Comparison of ENCODE assay signal across 14 cellular contexts in the genomic region with DNA sequence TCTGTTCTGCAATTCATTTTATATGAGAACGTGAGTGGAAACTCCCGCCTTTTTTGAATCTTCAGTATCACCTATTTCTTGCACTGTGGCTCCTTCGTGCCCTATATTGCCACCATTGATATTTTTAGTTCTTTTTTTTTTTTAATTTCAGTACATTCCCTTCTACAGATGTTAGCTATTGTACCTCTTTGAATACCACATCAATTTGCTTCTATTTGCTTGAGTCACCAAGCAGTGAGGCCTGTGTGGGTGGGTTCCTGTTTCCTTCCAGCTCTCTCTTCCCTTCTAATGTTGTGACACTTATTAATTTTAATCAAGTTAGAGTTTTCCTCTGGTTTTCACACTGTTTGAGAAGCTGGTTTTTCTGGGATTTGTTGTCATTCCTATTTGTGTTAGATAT. TPM values are rescaled to one million over a fixed set of nuclear protein-coding genes. Genes with fewer than 3 reads are reported as not detected.
DNase-seq lines count a peak whose midpoint lies in the region; ATAC-seq, FAIRE-seq and TF ChIP-seq lines count a peak whose summit lies in the region.
"Had no signal": no experiment of that assay in that cellular context is flagged by ENCODE, and none has a peak within 500 bp of the region (broad histone marks: within the 10 kb centered on the region; RNA-seq: fewer than 3 reads in every experiment).

No MANE protein-coding gene starts in this region.

- H3K79me2 ChIP-seq in astrocyte (ENCODE audit: insufficient read depth, low read length): peaks cover 5% of the 10 kb centered on the region

- no peaks in the 10 kb centered on the region for H3K27me3 Mint-ChIP-seq in astrocyte (ENCODE audit: low read depth, unreplicated experiment)

- POLR2A ChIA-PET in HEK293 (lab: Yijun Ruan, JAX): no interaction called here

- no peak overlapping the region for H2AFZ ChIP-seq in astrocyte (ENCODE audit: low read depth, low read length)

- H3K9me3 ChIP-seq in HEK293 (ENCODE audit: control insufficient read depth, insufficient read depth, low read depth, low read length): no peaks in the 10 kb centered on the region
- no peaks in the 10 kb centered on the region for H3K9me3 ChIP-seq in astrocyte (ENCODE audit: insufficient read depth, low read depth, low read length)
- H3K9me3 ChIP-seq: gastrocnemius medialis had no signal

- H3K4me1 Mint-ChIP-seq in astrocyte (ENCODE audit: low read depth, unreplicated experiment): peaks cover 18% of the 10 kb centered on the region

- CTCF ChIA-PET in HEK293 (lab: Yijun Ruan, JAX): interaction anchor here (0.8 to 1.3 kb wide), 3 partner anchors 9 to 148 kb away, joined by 3 to 4 read pairs (median 3); no protein-coding TSS in a partner anchor

- H4K20me1 ChIP-seq in astrocyte (ENCODE audit: insufficient read depth, low read length): peaks cover 14% of the 10 kb centered on the region

- no peaks in the 10 kb centered on the region for H3K9me3 Mint-ChIP-seq in activated naive CD4-positive, alpha-beta T cell treated with anti-CD3 and anti-CD28 coated beads, Interleukin-2, amount 50 U/mL, for 72 hours
- H3K9me3 Mint-ChIP-seq in astrocyte (ENCODE audit: unreplicated experiment): no peaks in the 10 kb centered on the region
- H3K9me3 Mint-ChIP-seq: T-helper 1 cell treated with Interleukin-12 subunit alpha and Interleukin-12 subunit beta and Interleukin-4 antibody, amounts not matched to agents 30 μg/mL and 1 μg/mL, for 36 hours had no signal

- FAIRE-seq in astrocyte (lab: Jason Lieb, UNC): no peak

- DNase-seq in activated naive CD4-positive, alpha-beta T cell treated with anti-CD3 and anti-CD28 coated beads, Interleukin-2, amount 50 U/mL, for 72 hours (ENCODE audit: low spot score in 2 of 2): no peak
- no peak for DNase-seq in activated naive CD4-positive, alpha-beta T cell (lab: John Stamatoyannopoulos, UW)
- DNase-seq in astrocyte (ENCODE audit: low read depth) (peak; percentile 46), NCI-H1417 (lab: John Stamatoyannopoulos, UW) (no peak), retina (no peak), NCI-H128 (lab: John Stamatoyannopoulos, UW; ENCODE audit: unreplicated experiment) (no peak)
- DNase-seq in stimulated activated naive CD8-positive, alpha-beta T cell treated with anti-CD3 and anti-CD28 coated beads, Interleukin-15, Interleukin-2, amounts not matched to agents 100 U/mL and 50 U/mL, for 24 hours: peak; percentile 31
- DNase-seq: cerebellar nuclear complex, gastrocnemius medialis, left colon, NCI-H2081 had no signal

- ATAC-seq in activated naive CD4-positive, alpha-beta T cell treated with anti-CD3 and anti-CD28 coated beads, Interleukin-2, amount 50 U/mL, for 72 hours: peak; percentile 46 to 72
- peak; percentile 75 for ATAC-seq in stimulated activated naive CD8-positive, alpha-beta T cell treated with anti-CD3 and anti-CD28 coated beads, Interleukin-15, Interleukin-2, amounts not matched to agents 100 U/mL and 50 U/mL, for 24 hours
- ATAC-seq: gastrocnemius medialis, left colon had no signal

- H3K27ac Mint-ChIP-seq in activated naive CD4-positive, alpha-beta T cell treated with anti-CD3 and anti-CD28 coated beads, Interleukin-2, amount 50 U/mL, for 72 hours: peak overlapping the region; percentile 53 to 88
- H3K27ac Mint-ChIP-seq in astrocyte (ENCODE audit: unreplicated experiment): no peak overlapping the region
- H3K27ac Mint-ChIP-seq: T-helper 1 cell treated with Interleukin-12 subunit alpha and Interleukin-12 subunit beta and Interleukin-4 antibody, amounts not matched to agents 30 μg/mL and 1 μg/mL, for 36 hours had no signal

- peak overlapping the region; percentile 50 for H3K4me2 ChIP-seq in astrocyte (ENCODE audit: low read length)

- H3K4me3 ChIP-seq in HEK293 (ENCODE audit: low read depth, low read length) (no peak overlapping the region), astrocyte (ENCODE audit: insufficient read depth, low read depth, low read length) (no peak overlapping the region)
- H3K4me3 ChIP-seq: gastrocnemius medialis had no signal

- H3K4me1 ChIP-seq in HEK293 (ENCODE audit: control insufficient read depth, insufficient read depth, low read length) (no peaks in the 10 kb centered on the region), astrocyte (ENCODE audit: insufficient read depth, low read length) (peaks cover 8% of the 10 kb centered on the region)
- H3K4me1 ChIP-seq: gastrocnemius medialis had no signal

- no peaks in the 10 kb centered on the region for H3K27me3 ChIP-seq in astrocyte (ENCODE audit: insufficient read depth, low read length)
- H3K27me3 ChIP-seq: gastrocnemius medialis had no signal

- H3K36me3 Mint-ChIP-seq in activated naive CD4-positive, alpha-beta T cell treated with anti-CD3 and anti-CD28 coated beads, Interleukin-2, amount 50 U/mL, for 72 hours: peaks cover 5 to 7% of the 10 kb centered on the region in 2 donors
- H3K36me3 Mint-ChIP-seq in astrocyte (ENCODE audit: low read depth, unreplicated experiment): peaks cover 3% of the 10 kb centered on the region

- H3K4me3 Mint-ChIP-seq in astrocyte (ENCODE audit: unreplicated experiment): no peak overlapping the region
- H3K4me3 Mint-ChIP-seq: T-helper 1 cell treated with Interleukin-12 subunit alpha and Interleukin-12 subunit beta and Interleukin-4 antibody, amounts not matched to agents 30 μg/mL and 1 μg/mL, for 36 hours had no signal

- TF ChIP-seq CTCF in HEK293 (tag by site-specific recombination; IDR thresholded peaks at IDR 0.05): no peak
- no peak for TF ChIP-seq CTCF in astrocyte (IDR thresholded peaks at IDR 0.05; ENCODE audit: insufficient read depth, low read depth, low read length)

- H3K27ac ChIP-seq in HEK293 (ENCODE audit: extremely low read depth, low read depth, low read length): no peak overlapping the region
- no peak overlapping the region for H3K27ac ChIP-seq in astrocyte (ENCODE audit: low read depth, low read length)
- H3K27ac ChIP-seq: C4-2B, gastrocnemius medialis had no signal

- no peak overlapping the region for H3K9ac ChIP-seq in astrocyte (ENCODE audit: low read length)

- H3K36me3 ChIP-seq in HEK293 (ENCODE audit: control insufficient read depth in 2 of 2, insufficient read depth in 1 of 2, low read length in 2 of 2): peaks cover 3 to 42% of the 10 kb centered on the region in 2 experiments; a peak in 2 of 3 replicates
- peaks cover 6% of the 10 kb centered on the region for H3K36me3 ChIP-seq in astrocyte (ENCODE audit: insufficient read depth, low read length)

TF ChIP-seq in HEK293, 187 proteins besides CTCF, POLR2A, EP300 and RAD21:
- TF ChIP-seq, protein P1, sequence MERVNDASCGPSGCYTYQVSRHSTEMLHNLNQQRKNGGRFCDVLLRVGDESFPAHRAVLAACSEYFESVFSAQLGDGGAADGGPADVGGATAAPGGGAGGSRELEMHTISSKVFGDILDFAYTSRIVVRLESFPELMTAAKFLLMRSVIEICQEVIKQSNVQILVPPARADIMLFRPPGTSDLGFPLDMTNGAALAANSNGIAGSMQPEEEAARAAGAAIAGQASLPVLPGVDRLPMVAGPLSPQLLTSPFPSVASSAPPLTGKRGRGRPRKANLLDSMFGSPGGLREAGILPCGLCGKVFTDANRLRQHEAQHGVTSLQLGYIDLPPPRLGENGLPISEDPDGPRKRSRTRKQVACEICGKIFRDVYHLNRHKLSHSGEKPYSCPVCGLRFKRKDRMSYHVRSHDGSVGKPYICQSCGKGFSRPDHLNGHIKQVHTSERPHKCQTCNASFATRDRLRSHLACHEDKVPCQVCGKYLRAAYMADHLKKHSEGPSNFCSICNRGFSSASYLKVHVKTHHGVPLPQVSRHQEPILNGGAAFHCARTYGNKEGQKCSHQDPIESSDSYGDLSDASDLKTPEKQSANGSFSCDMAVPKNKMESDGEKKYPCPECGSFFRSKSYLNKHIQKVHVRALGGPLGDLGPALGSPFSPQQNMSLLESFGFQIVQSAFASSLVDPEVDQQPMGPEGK (tag by site-specific recombination; IDR thresholded peaks at IDR 0.05): no peak
- TF ChIP-seq, protein P2, sequence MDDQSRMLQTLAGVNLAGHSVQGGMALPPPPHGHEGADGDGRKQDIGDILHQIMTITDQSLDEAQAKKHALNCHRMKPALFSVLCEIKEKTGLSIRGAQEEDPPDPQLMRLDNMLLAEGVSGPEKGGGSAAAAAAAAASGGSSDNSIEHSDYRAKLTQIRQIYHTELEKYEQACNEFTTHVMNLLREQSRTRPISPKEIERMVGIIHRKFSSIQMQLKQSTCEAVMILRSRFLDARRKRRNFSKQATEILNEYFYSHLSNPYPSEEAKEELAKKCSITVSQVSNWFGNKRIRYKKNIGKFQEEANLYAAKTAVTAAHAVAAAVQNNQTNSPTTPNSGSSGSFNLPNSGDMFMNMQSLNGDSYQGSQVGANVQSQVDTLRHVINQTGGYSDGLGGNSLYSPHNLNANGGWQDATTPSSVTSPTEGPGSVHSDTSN (CRISPR knock-in tag; IDR thresholded peaks at IDR 0.05): no peak
- TF ChIP-seq ZXDB (tag by site-specific recombination; IDR thresholded peaks at IDR 0.05) (no peak), ZFHX2 (tag by site-specific recombination; conservative IDR thresholded peaks at IDR 0.05) (peak; percentile 36)
TF ChIP-seq in HEK293: peak in this region for 1.

RNA-seq across cellular contexts. Expression of a gene that starts 8.7 kb away (rescaled TPM):
- 10 to 100 TPM; 21.7 to 25.5 TPM for total RNA-seq in activated naive CD4-positive, alpha-beta T cell treated with anti-CD3 and anti-CD28 coated beads, Interleukin-2, amount 50 U/mL, for 72 hours
- 31.4 and 34.3 TPM in 2 replicates for total RNA-seq in astrocyte

Comparison
In these comparisons a context has a peak if more than half of its experiments do, and no peak if none do; other contexts are left out.
1. DNase-seq: peak in astrocyte (single experiment) and stimulated activated naive CD8-positive, alpha-beta T cell treated with anti-CD3 and anti-CD28 coated beads, Interleukin-15, Interleukin-2, amounts not matched to agents 100 U/mL and 50 U/mL, for 24 hours (single experiment); none in activated naive CD4-positive, alpha-beta T cell treated with anti-CD3 and anti-CD28 coated beads, Interleukin-2, amount 50 U/mL, for 72 hours (0 of 2), activated naive CD4-positive, alpha-beta T cell (0 of 4), NCI-H1417 (0 of 3), retina (single experiment) and NCI-H128 (single experiment).